In the genomic region with DNA sequence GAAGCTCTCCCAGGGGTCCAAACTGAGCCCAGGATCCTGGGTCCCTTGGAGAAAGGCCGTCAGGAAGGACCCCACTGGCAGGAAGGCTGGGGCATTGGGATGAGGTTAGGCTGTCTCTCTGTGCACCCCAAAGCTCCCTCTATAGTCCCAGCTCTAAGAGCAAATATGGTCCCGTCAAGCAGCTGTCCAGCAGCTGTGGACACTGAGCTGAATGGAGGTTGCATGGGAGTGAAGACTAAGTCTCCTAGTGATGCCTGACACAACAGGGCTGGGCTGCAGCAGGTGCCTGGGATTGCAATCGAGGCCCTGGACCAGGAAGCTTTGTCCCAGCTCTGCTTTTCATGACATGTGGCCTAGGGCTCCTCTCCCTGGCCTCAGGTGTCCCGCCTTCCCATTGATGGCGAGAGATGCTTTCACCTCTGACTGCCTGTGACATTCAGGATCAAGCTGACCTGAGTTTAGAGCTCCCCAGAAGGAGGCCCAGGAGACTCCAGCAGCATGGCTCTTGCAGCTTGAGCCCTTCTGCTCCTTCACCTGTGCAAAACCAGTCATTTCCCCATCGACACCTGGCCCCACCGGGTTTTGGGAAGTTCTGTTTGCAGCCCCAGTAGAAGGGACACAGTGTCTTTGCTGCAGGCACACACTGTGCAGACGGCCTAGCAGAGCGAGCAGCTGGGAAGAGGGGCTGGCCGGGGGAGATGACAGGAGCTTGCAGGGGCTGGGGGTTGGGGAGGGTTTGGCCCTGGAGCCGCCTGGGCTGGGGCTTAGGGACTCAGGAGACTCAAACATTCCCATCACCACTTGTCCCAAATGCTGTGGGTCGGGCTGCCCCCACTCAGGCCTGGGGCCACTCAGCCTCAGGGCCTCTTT, we compare ENCODE assay signal across 23 cellular contexts. TPM values are rescaled to one million over a fixed set of nuclear protein-coding genes. Genes with fewer than 3 reads are reported as not detected.
DNase-seq lines count a peak whose midpoint lies in the region; ATAC-seq, FAIRE-seq and TF ChIP-seq lines count a peak whose summit lies in the region.
"Had no signal": no experiment of that assay in that cellular context is flagged by ENCODE, and none has a peak within 500 bp of the region (broad histone marks: within the 10 kb centered on the region; RNA-seq: fewer than 3 reads in every experiment).

No MANE protein-coding gene starts in this region.

- no peak overlapping the region for H2AFZ ChIP-seq in K562 (ENCODE audit: low read depth, low read length)

- H3K4me2 ChIP-seq in K562 (ENCODE audit: insufficient read depth, low read length): no peak overlapping the region

- no TSS peak for BruUV-seq in K562 (replicated peaks; lab: Mats Ljungman, UMichigan)

- H3K36me3 ChIP-seq in cardiac muscle cell (no peaks in the 10 kb centered on the region), left ventricle myocardium inferior (no peaks in the 10 kb centered on the region), K562 (ENCODE audit: control insufficient read depth, insufficient read depth, low read length) (no peaks in the 10 kb centered on the region)
- H3K36me3 ChIP-seq: thoracic aorta had no signal

- CTCF ChIA-PET in K562 (lab: Yijun Ruan, JAX; ENCODE audit: low intra/inter-chr PET ratio): no interaction called here

- in situ Hi-C loops in K562 (cut with MboI): no loop called here

- TF ChIP-seq RAD21 in K562 (CRISPR knock-in tag; conservative IDR thresholded peaks at IDR 0.05 in 1 of 2, IDR thresholded peaks at IDR 0.05 in 1 of 2): no peak

- FAIRE-seq in K562 (lab: Jason Lieb, UNC) (no peak), urothelium cell line (lab: Jason Lieb, UNC) (peak; percentile 27)

- no peak for TF ChIP-seq POLR2A in K562 (conservative IDR thresholded peaks at IDR 0.05)

- H3K9me3 ChIP-seq in cardiac muscle cell (ENCODE audit: low read depth): no peaks in the 10 kb centered on the region
- H3K9me3 ChIP-seq in left ventricle myocardium inferior (replicated peaks): no peaks in the 10 kb centered on the region
- H3K9me3 ChIP-seq in K562 (replicated peaks; ENCODE audit: control insufficient read depth, insufficient read depth, low read depth, low read length): no peaks in the 10 kb centered on the region
- H3K9me3 ChIP-seq: thoracic aorta had no signal

- peaks cover 6% of the 10 kb centered on the region for H3K9me1 ChIP-seq in K562 (ENCODE audit: control insufficient read depth, insufficient read depth, low read length)

- no peak for TF ChIP-seq EP300 in K562 (IDR thresholded peaks at IDR 0.05; ENCODE audit: low read length)

- 2% methylated on average over 12 of the region's 12 CpGs for WGBS in K562 (ENCODE audit: insufficient coverage, low coverage, missing lambda C conversion rate)

- DNase-seq in cardiac muscle cell (ENCODE audit: low read depth in 1 of 2, low spot score in 1 of 2): no peak
- no peak for DNase-seq in left ventricle myocardium inferior
- no peak for DNase-seq in K562 (ENCODE audit: extremely low read depth in 1 of 4, low spot score in 3 of 4)
- DNase-seq in myocyte (ENCODE audit: low read depth): peak; percentile 65
- no peak for DNase-seq in urothelium cell line (ENCODE audit: low spot score)
- DNase-seq in hippocampal formation (lab: John Stamatoyannopoulos, UW): no peak
- DNase-seq: activated B cell treated with CpG ODN at 0.5 μM for 24 hours; activated CD4-positive, alpha-beta memory T cell treated with anti-CD3 and anti-CD28 coated beads, Interleukin-2, amount 10 ng/mL, durations not matched to agents 7 days and 5 days; activated T-cell treated with anti-CD3 and anti-CD28 coated beads, Interleukin-2, amount 50 U/mL, for 4 hours; CD8-positive, alpha-beta memory T cell; effector memory CD8-positive, alpha-beta T cell; natural killer cell; NCI-H1048; NCI-H2081; NCI-H510A treated with DMSO at 0.1 percent for 48 hours; OCI-M1 had no signal

- no peaks in the 10 kb centered on the region for H3K79me2 ChIP-seq in K562 (ENCODE audit: control insufficient read depth, insufficient read depth, low read length)

- H3K27ac ChIP-seq in cardiac muscle cell (peak overlapping the region; percentile 87), left ventricle myocardium inferior (replicated peaks) (no peak overlapping the region), K562 (ENCODE audit: extremely low read depth, low read depth, low read length) (no peak overlapping the region)
- H3K27ac ChIP-seq: thoracic aorta had no signal

- ATAC-seq in K562 (no peak), GM18867 (IDR thresholded peaks at IDR 0.05; ENCODE audit: unreplicated experiment) (no peak), HG02885 (IDR thresholded peaks at IDR 0.05; ENCODE audit: poor library complexity, unreplicated experiment) (no peak)
- ATAC-seq: effector memory CD8-positive, alpha-beta T cell; natural killer cell had no signal

- POLR2A ChIA-PET in K562 (lab: Yijun Ruan, JAX): interaction anchor here (0.5 to 1.7 kb wide), 4 partner anchors 12 to 69 kb away, joined by 3 to 4 read pairs (median 4); no protein-coding TSS in a partner anchor

- H3K27me3 ChIP-seq in cardiac muscle cell (no peaks in the 10 kb centered on the region), left ventricle myocardium inferior (ENCODE audit: low read depth) (no peaks in the 10 kb centered on the region), K562 (ENCODE audit: control insufficient read depth in 2 of 2, insufficient read depth in 2 of 2, low read length in 2 of 2) (peaks cover 6 to 56% of the 10 kb centered on the region in 2 experiments; a peak in 3 of 5 replicates)

- no peak overlapping the region for H3K4me3 ChIP-seq in cardiac muscle cell
- H3K4me3 ChIP-seq in left ventricle myocardium inferior: no peak overlapping the region
- H3K4me3 ChIP-seq in K562: no peak overlapping the region
- H3K4me3 ChIP-seq: lung, thoracic aorta had no signal

- H3K9ac ChIP-seq in K562 (ENCODE audit: insufficient read depth in 1 of 2, low read depth in 2 of 2, low read length in 2 of 2): no peak overlapping the region

- peaks cover 4% of the 10 kb centered on the region; the same call in 1 of the 2 replicates for H4K20me1 ChIP-seq in K562 (replicated peaks; ENCODE audit: control insufficient read depth, insufficient read depth, low read length)

- H3K4me1 ChIP-seq in cardiac muscle cell (ENCODE audit: low read depth) (peaks cover 44% of the 10 kb centered on the region), left ventricle myocardium inferior (peaks cover 60% of the 10 kb centered on the region), K562 (replicated peaks in 1 of 2; ENCODE audit: control insufficient read depth in 2 of 2, insufficient read depth in 2 of 2, low read length in 2 of 2) (peaks cover 10 to 21% of the 10 kb centered on the region in 2 experiments; a peak in 4 of 5 replicates)

- intact Hi-C loops in left ventricle myocardium inferior (cut with micrococcal nuclease): no loop called here
- intact Hi-C loops in K562 (cut with micrococcal nuclease): no loop called here

- TF ChIP-seq CTCF in cardiac muscle cell (IDR thresholded peaks at IDR 0.05; ENCODE audit: low read depth, low read length): no peak
- no peak for TF ChIP-seq CTCF in left ventricle myocardium inferior (IDR thresholded peaks at IDR 0.05; ENCODE audit: borderline replicate concordance)
- no peak for TF ChIP-seq CTCF in K562 (IDR thresholded peaks at IDR 0.05 in 2 of 3, conservative IDR thresholded peaks at IDR 0.05 in 1 of 3; ENCODE audit: insufficient read depth in 2 of 3, low read depth in 1 of 3, low read length in 3 of 3)

TF ChIP-seq in K562, 482 proteins besides CTCF, POLR2A, EP300 and RAD21 (continues in another document):
- TF ChIP-seq, protein P1, sequence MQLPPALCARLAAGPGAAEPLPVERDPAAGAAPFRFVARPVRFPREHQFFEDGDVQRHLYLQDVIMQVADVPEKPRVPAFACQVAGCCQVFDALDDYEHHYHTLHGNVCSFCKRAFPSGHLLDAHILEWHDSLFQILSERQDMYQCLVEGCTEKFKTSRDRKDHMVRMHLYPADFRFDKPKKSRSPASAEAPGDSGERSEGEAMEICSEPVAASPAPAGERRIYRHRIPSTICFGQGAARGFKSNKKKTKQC (CRISPR knock-in tag; IDR thresholded peaks at IDR 0.05): no peak

RNA-seq across cellular contexts. Expression of a gene that starts 3.5 kb away (rescaled TPM):
- total RNA-seq in cardiac muscle cell (0.92 and 0.98 TPM in 2 replicates), left ventricle myocardium inferior (0.47 TPM), K562 (2014; rRNA removed) (not detected in 2 replicates), K562 (2014; rRNA removed; fragmentation: Illumina TruSeq; extraction: Trizol) (not detected in 2 replicates), K562 (2015; rRNA removed; fragmentation: Illumina TruSeq; extraction: Trizol) (not detected in 2 replicates), K562 (2021) (not detected in 2 replicates), myocyte (0.73 TPM in 1 of 2 replicates, not detected in the other)
- polyA plus RNA-seq in cardiac muscle cell (1.8 TPM in 2 replicates), K562 (2011; rRNA removed) (not detected in 2 replicates), K562 (2014; fragmentation: Illumina TruSeq; extraction: Trizol) (not detected in 2 replicates), K562 (2014; fragmentation: Nextera tagmentation; extraction: Ambion mirVana) (not detected), K562 (2014; rRNA removed) (not detected in 2 replicates)
- not detected in 2 replicates for total RNA-seq in K562 (2011; cell fraction: chromatin; rRNA removed; ENCODE audit: low replicate concordance)
- total RNA-seq in K562 (2011; cell fraction: nucleolus; rRNA removed): not detected in 2 replicates
- total RNA-seq in K562 (2011; cell fraction: nucleoplasm; rRNA removed): not detected in 2 replicates
- not detected in 2 replicates for polyA plus RNA-seq in K562 (2011; cell fraction: cytosol; rRNA removed)
- polyA plus RNA-seq in K562 (2011; cell fraction: nucleus; rRNA removed): not detected in 2 replicates
- not detected in 2 replicates for polyA plus RNA-seq in K562 (2012)
- not detected in 2 replicates for polyA minus RNA-seq in K562 (2011; rRNA and poly(A)+ RNA removed)
- polyA minus RNA-seq in K562 (2011; cell fraction: cytosol; rRNA and poly(A)+ RNA removed): not detected in 2 replicates
- not detected in 2 replicates for polyA minus RNA-seq in K562 (2011; cell fraction: nucleus; rRNA and poly(A)+ RNA removed)
- not detected for polyA plus RNA-seq in myocyte (2012)
- total RNA-seq: activated B cell treated with CpG ODN at 0.5 μM for 24 hours; activated CD4-positive, alpha-beta memory T cell treated with anti-CD3 and anti-CD28 coated beads, Interleukin-2, amount 10 ng/mL, durations not matched to agents 7 days and 5 days; activated naive CD4-positive, alpha-beta T cell treated with anti-CD3 and anti-CD28 coated beads for 36 hours; activated T-cell treated with anti-CD3 and anti-CD28 coated beads, Interleukin-2, amount 50 U/mL, for 4 hours; CD8-positive, alpha-beta memory T cell; fibroblast of lung; pulmonary artery endothelial cell; thoracic aorta had no signal
- polyA plus RNA-seq: CD8-positive, alpha-beta memory T cell; fibroblast of lung had no signal
